In genomic region chr7:27146491-27147210, GRCh38 we compare ENCODE assay signal across 15 cellular contexts. TPM values are rescaled to one million over a fixed set of nuclear protein-coding genes. Genes with fewer than 3 reads are reported as not detected.
DNase-seq lines count a peak whose midpoint lies in the region; ATAC-seq, FAIRE-seq and TF ChIP-seq lines count a peak whose summit lies in the region.
"Had no signal": no experiment of that assay in that cellular context is flagged by ENCODE, and none has a peak within 500 bp of the region (broad histone marks: within the 10 kb centered on the region; RNA-seq: fewer than 3 reads in every experiment).

No MANE protein-coding gene starts in this region.

- no peak for ATAC-seq in RWPE2 (ENCODE audit: low read depth)
- ATAC-seq in psoas muscle = peak in 2 of 4 donors; percentile 29 to 33
- no peak for ATAC-seq in HG02973 (IDR thresholded peaks at IDR 0.05; ENCODE audit: unreplicated experiment)
- ATAC-seq: left colon had no signal

- DNase-seq in CD14-positive monocyte (ENCODE audit: low spot score) = peak; percentile 25
- no peak for DNase-seq in RWPE2 (ENCODE audit: low spot score)
- DNase-seq in keratinocyte (ENCODE audit: low read depth, low spot score) = no peak
- peak in 1 of 2 donors; percentile 71 for DNase-seq in psoas muscle
- no peak for DNase-seq in HTR-8/SVneo (ENCODE audit: insufficient read length, low spot score)
- no peak for DNase-seq in activated naive CD4-positive, alpha-beta T cell (lab: John Stamatoyannopoulos, UW)
- no peak for DNase-seq in GM10266 (ENCODE audit: extremely low spot score)
- DNase-seq: activated CD4-positive, alpha-beta T cell treated with anti-CD3 and anti-CD28 coated beads, Interleukin-2, amount 10 ng/mL, durations not matched to agents 7 days and 5 days; NCI-H1092; stimulated activated CD4-positive, alpha-beta T cell treated with anti-CD3 and anti-CD28 coated beads, Interleukin-12 subunit alpha, Interleukin-12 subunit beta, amount 100 ng/mL, for 4 hours; T-helper 2 cell had no signal

- H3K36me3 Mint-ChIP-seq in CD14-positive monocyte = peaks cover 11 to 23% of the 10 kb centered on the region in 2 donors

- peaks cover 13 to 57% (median 42%) of the 10 kb centered on the region in 7 donors for H3K9me3 Mint-ChIP-seq in CD14-positive monocyte
- H3K9me3 Mint-ChIP-seq: activated CD4-positive, alpha-beta T cell treated with anti-CD3 and anti-CD28 coated beads, Interleukin-2, amount 10 ng/mL, durations not matched to agents 7 days and 5 days had no signal

- H3K27ac Mint-ChIP-seq in CD14-positive monocyte = no peak overlapping the region

- peaks cover 74 to 92% (median 91%) of the 10 kb centered on the region in 3 donors for H3K27me3 Mint-ChIP-seq in CD14-positive monocyte (ENCODE audit: low read depth in 3 of 3)

- H3K4me1 ChIP-seq in RWPE2 (ENCODE audit: insufficient read depth, poor library complexity, severe bottlenecking) (peaks cover 9% of the 10 kb centered on the region), keratinocyte (ENCODE audit: control insufficient read depth, extremely low read depth, insufficient read depth, low read length) (peaks cover 47% of the 10 kb centered on the region), psoas muscle (peaks cover 23% of the 10 kb centered on the region)

- TF ChIP-seq CTCF in CD14-positive monocyte (IDR thresholded peaks at IDR 0.05) = no peak
- TF ChIP-seq CTCF in RWPE2 (IDR thresholded peaks at IDR 0.05; ENCODE audit: poor library complexity, severe bottlenecking) = no peak
- TF ChIP-seq CTCF in keratinocyte (optimal IDR thresholded peaks at IDR 0.05 in 1 of 3, IDR thresholded peaks at IDR 0.05 in 1 of 3, conservative IDR thresholded peaks at IDR 0.05 in 1 of 3; ENCODE audit: extremely low read depth in 1 of 3, insufficient read depth in 2 of 3, low read length in 3 of 3) = no peak
- no peak for TF ChIP-seq CTCF in psoas muscle (IDR thresholded peaks at IDR 0.05)
- TF ChIP-seq CTCF in GM10266 (IDR thresholded peaks at IDR 0.05; ENCODE audit: control insufficient read depth, insufficient read depth, low read depth, missing control alignments) = no peak

- H3K4me3 Mint-ChIP-seq in CD14-positive monocyte = peak overlapping the region in 1 of 2 donors; percentile 92
- H3K4me3 Mint-ChIP-seq: activated CD4-positive, alpha-beta T cell treated with anti-CD3 and anti-CD28 coated beads, Interleukin-2, amount 10 ng/mL, durations not matched to agents 7 days and 5 days had no signal

- H3K36me3 ChIP-seq in RWPE2 (ENCODE audit: low read depth) = peaks cover 3% of the 10 kb centered on the region; the same call in 1 of the 2 replicates
- peaks cover 0 to 7% of the 10 kb centered on the region in 2 experiments for H3K36me3 ChIP-seq in keratinocyte (ENCODE audit: control insufficient read depth in 2 of 2, extremely low read depth in 1 of 2, insufficient read depth in 2 of 2, low read length in 2 of 2)
- H3K36me3 ChIP-seq in psoas muscle (ENCODE audit: insufficient read depth in 1 of 2, low read depth in 1 of 2) = peaks cover 0 to 33% of the 10 kb centered on the region in 2 donors

- H3K27me3 ChIP-seq in RWPE2 (ENCODE audit: insufficient read depth, poor library complexity, severe bottlenecking) (no peaks in the 10 kb centered on the region), keratinocyte (ENCODE audit: control insufficient read depth, extremely low read depth, insufficient read depth, low read length) (no peaks in the 10 kb centered on the region), psoas muscle (ENCODE audit: insufficient read depth in 3 of 3, low read length in 2 of 3) (no peaks in the 10 kb centered on the region)

- WGBS in psoas muscle, 3 donors = 48 to 64% (median 53%) methylated on average over 5 of the region's 5 CpGs

- H4K20me1 ChIP-seq in keratinocyte (ENCODE audit: control insufficient read depth, extremely low read depth, insufficient read depth, low read length) = no peaks in the 10 kb centered on the region

- no peak overlapping the region for H3K4me3 ChIP-seq in RWPE2 (ENCODE audit: severe bottlenecking)
- peak overlapping the region in 2 of 3 experiments; percentile 62 to 74 for H3K4me3 ChIP-seq in keratinocyte (ENCODE audit: control insufficient read depth in 2 of 3, extremely low read depth in 1 of 3, insufficient read depth in 2 of 3, low read depth in 1 of 3, low read length in 3 of 3)
- H3K4me3 ChIP-seq in psoas muscle = peak overlapping the region; percentile 75

- peaks cover 91% of the 10 kb centered on the region for H3K79me2 ChIP-seq in keratinocyte (ENCODE audit: control insufficient read depth, insufficient read depth, low read length)

- peaks cover 37% of the 10 kb centered on the region for H3K4me1 Mint-ChIP-seq in CD14-positive monocyte

- H3K9ac ChIP-seq in keratinocyte (ENCODE audit: control insufficient read depth, extremely low read depth, insufficient read depth, low read length) = peak overlapping the region; percentile 93

- intact Hi-C loops in CD14-positive monocyte (cut with micrococcal nuclease) (no loop called here), psoas muscle (cut with DNase I) (loop anchor here in 1 of 2 donors (10.0 kb wide), 1 partner anchor 752 kb away; no protein-coding TSS in a partner anchor)

- peak overlapping the region; percentile 94 for H3K4me2 ChIP-seq in keratinocyte (ENCODE audit: control insufficient read depth, extremely low read depth, insufficient read depth, low read depth, low read length)

- peak overlapping the region; percentile 85 for H3K27ac ChIP-seq in RWPE2 (ENCODE audit: poor library complexity, severe bottlenecking)
- peak overlapping the region; percentile 87 for H3K27ac ChIP-seq in keratinocyte (ENCODE audit: control insufficient read depth, insufficient read depth, low read length)
- H3K27ac ChIP-seq in psoas muscle = peak overlapping the region; percentile 84

- H3K9me3 ChIP-seq in RWPE2 (ENCODE audit: severe bottlenecking) (no peaks in the 10 kb centered on the region), keratinocyte (ENCODE audit: control insufficient read depth, low read depth, low read length) (no peaks in the 10 kb centered on the region), psoas muscle (no peaks in the 10 kb centered on the region)

- no peak overlapping the region for H2AFZ ChIP-seq in keratinocyte (ENCODE audit: control insufficient read depth, low read length)

- FAIRE-seq in keratinocyte (lab: Jason Lieb, UNC) = no peak
- FAIRE-seq in HTR-8/SVneo (lab: Jason Lieb, UNC) = no peak
- FAIRE-seq: endometrium, urothelium cell line had no signal

- dilution Hi-C loops in keratinocyte (cut with MboI; ENCODE audit: extremely low pct_ligation_motif_present, low sequenced_read_pairs) = no loop called here

- H3K9me1 ChIP-seq in keratinocyte (ENCODE audit: control insufficient read depth, extremely low read depth, insufficient read depth, low read length) = no peaks in the 10 kb centered on the region

RNA-seq across cellular contexts. Expression of gene HOXA6, which starts 0.9 kb away (rescaled TPM):
- polyA plus RNA-seq in CD14-positive monocyte (not detected), keratinocyte (0.52 to 0.72 TPM (median 0.54 TPM) in 3 replicates), psoas muscle (1 to 10 TPM in 2 of 3 donors, under 1 TPM in 1; 0.64 to 3.2 (median 1.5) TPM)
- polyA plus RNA-seq in keratinocyte (2011; ENCODE audit: low read depth) = not detected
- polyA plus RNA-seq in keratinocyte (2011; cell fraction: cytosol; rRNA removed) = 0.26 and 0.68 TPM in 2 replicates
- polyA plus RNA-seq in keratinocyte (2011; cell fraction: nucleus; rRNA removed) = 1.8 and 2.5 TPM in 2 replicates
- polyA plus RNA-seq in keratinocyte (2012; ENCODE audit: low replicate concordance) = 0.44 and 1.4 TPM in 2 replicates
- polyA minus RNA-seq in keratinocyte = 0.59 to 2.3 TPM (median 1.1 TPM) in 3 replicates
- polyA minus RNA-seq in keratinocyte (2011; cell fraction: cytosol; rRNA and poly(A)+ RNA removed) = not detected
- polyA minus RNA-seq in keratinocyte (2011; cell fraction: nucleus; rRNA and poly(A)+ RNA removed) = 2.7 and 3.6 TPM in 2 replicates
- 1 to 10 TPM; 2.5 to 3.7 (median 3.1) TPM for total RNA-seq in psoas muscle
- total RNA-seq: activated CD4-positive, alpha-beta T cell treated with anti-CD3 and anti-CD28 coated beads, Interleukin-2, amount 10 ng/mL, durations not matched to agents 7 days and 5 days had no signal

RNA-seq across cellular contexts. Expression of gene HOXA5, which starts 3.2 kb away (rescaled TPM):
- 1 to 10 TPM in 1 of 2 donors, under 1 TPM in 1; 0.85 to 1.8 TPM for polyA plus RNA-seq in CD14-positive monocyte
- 3.3 to 7.1 TPM (median 4.5 TPM) in 3 replicates for polyA plus RNA-seq in keratinocyte
- polyA plus RNA-seq in keratinocyte (2011; ENCODE audit: low read depth) = 6.8 TPM
- polyA plus RNA-seq in keratinocyte (2011; cell fraction: cytosol; rRNA removed) = 3.1 and 4.3 TPM in 2 replicates
- polyA plus RNA-seq in keratinocyte (2011; cell fraction: nucleus; rRNA removed) = 9.4 and 10.0 TPM in 2 replicates
- polyA plus RNA-seq in keratinocyte (2012; ENCODE audit: low replicate concordance) = 3.2 and 5.0 TPM in 2 replicates
- polyA minus RNA-seq in keratinocyte = 2.3 to 4.3 TPM (median 2.7 TPM) in 3 replicates
- polyA minus RNA-seq in keratinocyte (2011; cell fraction: cytosol; rRNA and poly(A)+ RNA removed) = 4.4 TPM
- 5.0 and 5.5 TPM in 2 replicates for polyA minus RNA-seq in keratinocyte (2011; cell fraction: nucleus; rRNA and poly(A)+ RNA removed)
- 10 to 100 TPM in 1 of 4 donors, 1 to 10 TPM in 3; 4.7 to 18.8 (median 8.1) TPM for total RNA-seq in psoas muscle
- 1 to 10 TPM; 2.6 to 7.6 (median 4.6) TPM for polyA plus RNA-seq in psoas muscle
- total RNA-seq: activated CD4-positive, alpha-beta T cell treated with anti-CD3 and anti-CD28 coated beads, Interleukin-2, amount 10 ng/mL, durations not matched to agents 7 days and 5 days had no signal

RNA-seq across cellular contexts. Expression of gene HOXA3, which starts 5.7 kb away (rescaled TPM):
- polyA plus RNA-seq in CD14-positive monocyte (not detected), keratinocyte (0.17 to 0.84 TPM (median 0.58 TPM) in 3 replicates), psoas muscle (1 to 10 TPM in 1 of 3 donors, under 1 TPM in 2; 0.65 to 2.6 (median 0.97) TPM)
- polyA plus RNA-seq in keratinocyte (2011; ENCODE audit: low read depth) = 0.87 TPM
- 0.55 and 0.95 TPM in 2 replicates for polyA plus RNA-seq in keratinocyte (2011; cell fraction: cytosol; rRNA removed)
- 1.2 and 2.0 TPM in 2 replicates for polyA plus RNA-seq in keratinocyte (2011; cell fraction: nucleus; rRNA removed)
- polyA plus RNA-seq in keratinocyte (2012; ENCODE audit: low replicate concordance) = 1.1 and 3.2 TPM in 2 replicates
- 0.22 to 1.2 TPM in 2 of 3 replicates, not detected in the other for polyA minus RNA-seq in keratinocyte
- 1.9 TPM for polyA minus RNA-seq in keratinocyte (2011; cell fraction: cytosol; rRNA and poly(A)+ RNA removed)
- polyA minus RNA-seq in keratinocyte (2011; cell fraction: nucleus; rRNA and poly(A)+ RNA removed) = 0.54 and 1.2 TPM in 2 replicates
- 1 to 10 TPM; 3.3 to 5.6 (median 4.2) TPM for total RNA-seq in psoas muscle
- total RNA-seq: activated CD4-positive, alpha-beta T cell treated with anti-CD3 and anti-CD28 coated beads, Interleukin-2, amount 10 ng/mL, durations not matched to agents 7 days and 5 days had no signal

RNA-seq across cellular contexts. Expression of gene HOXA7, which starts 9.8 kb away (rescaled TPM):
- not detected for polyA plus RNA-seq in CD14-positive monocyte
- polyA plus RNA-seq in keratinocyte = 3.8 to 13.5 TPM (median 8.1 TPM) in 3 replicates
- polyA plus RNA-seq in keratinocyte (2011; ENCODE audit: low read depth) = 4.9 TPM
- polyA plus RNA-seq in keratinocyte (2011; cell fraction: cytosol; rRNA removed) = 7.4 and 9.8 TPM in 2 replicates
- polyA plus RNA-seq in keratinocyte (2011; cell fraction: nucleus; rRNA removed) = 5.2 and 6.0 TPM in 2 replicates
- polyA plus RNA-seq in keratinocyte (2012; ENCODE audit: low replicate concordance) = 3.9 and 14.3 TPM in 2 replicates
- polyA minus RNA-seq in keratinocyte = 4.5 to 4.9 TPM (median 4.8 TPM) in 3 replicates
- 11.9 TPM for polyA minus RNA-seq in keratinocyte (2011; cell fraction: cytosol; rRNA and poly(A)+ RNA removed)
- 2.0 and 2.3 TPM in 2 replicates for polyA minus RNA-seq in keratinocyte (2011; cell fraction: nucleus; rRNA and poly(A)+ RNA removed)
- total RNA-seq in psoas muscle = 1 to 10 TPM; 4.7 to 8.4 (median 6.7) TPM
- 10 to 100 TPM in 1 of 3 donors, 1 to 10 TPM in 2; 2.9 to 10.2 (median 6.2) TPM for polyA plus RNA-seq in psoas muscle
- total RNA-seq: activated CD4-positive, alpha-beta T cell treated with anti-CD3 and anti-CD28 coated beads, Interleukin-2, amount 10 ng/mL, durations not matched to agents 7 days and 5 days had no signal

RNA-seq across cellular contexts. Expression of gene HOXA4, which starts 16.1 kb away (rescaled TPM):
- polyA plus RNA-seq in CD14-positive monocyte = not detected
- polyA plus RNA-seq in keratinocyte = 0.40 to 1.8 TPM (median 1.5 TPM) in 3 replicates
- polyA plus RNA-seq in keratinocyte (2011; ENCODE audit: low read depth) = 0.55 TPM
- 1.3 and 1.5 TPM in 2 replicates for polyA plus RNA-seq in keratinocyte (2011; cell fraction: cytosol; rRNA removed)
- 2.1 and 2.6 TPM in 2 replicates for polyA plus RNA-seq in keratinocyte (2011; cell fraction: nucleus; rRNA removed)
- 1.2 and 1.7 TPM in 2 replicates for polyA plus RNA-seq in keratinocyte (2012; ENCODE audit: low replicate concordance)
- polyA minus RNA-seq in keratinocyte = 0.30 to 0.99 TPM (median 0.74 TPM) in 3 replicates
- not detected for polyA minus RNA-seq in keratinocyte (2011; cell fraction: cytosol; rRNA and poly(A)+ RNA removed)
- polyA minus RNA-seq in keratinocyte (2011; cell fraction: nucleus; rRNA and poly(A)+ RNA removed) = 0.54 and 0.63 TPM in 2 replicates
- 10 to 100 TPM in 2 of 4 donors, 1 to 10 TPM in 2; 7.2 to 11.5 (median 9.1) TPM for total RNA-seq in psoas muscle
- 10 to 100 TPM in 2 of 3 donors, 1 to 10 TPM in 1; 6.8 to 20.8 (median 12.5) TPM for polyA plus RNA-seq in psoas muscle
